In genomic region chr13:112246731-112247470, GRCh38 we compare ENCODE assay signal across 24 cellular contexts.
"Had no signal": no experiment of that assay in that cellular context is flagged by ENCODE, and none has a peak within 500 bp of the region (broad histone marks: within the 10 kb centered on the region; RNA-seq: fewer than 3 reads in every experiment).

No MANE protein-coding gene starts in this region.

- H3K79me2 ChIP-seq: hepatocyte had no signal

- ATAC-seq: activated naive CD8-positive, alpha-beta T cell treated with anti-CD3 and anti-CD28 coated beads, Interleukin-2, amount 50 U/mL, for 24 hours; activated T-cell treated with anti-CD3 and anti-CD28 coated beads, Interleukin-2, amount 50 U/mL, for 4 hours; activated T-helper 17 cell treated with anti-CD3 and anti-CD28 coated beads, Interleukin-2, amount 50 U/mL, for 72 hours; left colon; naive thymus-derived CD8-positive, alpha-beta T cell; sciatic nerve; stimulated activated memory B cell treated with anti-CD40 and anti-IgM and Interleukin-4, amounts not matched to agents 10 μg/mL and 1 μg/mL and 100 μg/mL, for 72 hours; stimulated activated naive CD8-positive, alpha-beta T cell treated with anti-CD3 and anti-CD28 coated beads, Interleukin-15, amount 100 ng/mL, for 72 hours; T-cell had no signal

- H3K9me3 ChIP-seq: thyroid gland, uterus had no signal

- H3K4me1 ChIP-seq: thyroid gland, uterus had no signal

- H3K27me3 ChIP-seq: hepatocyte, thyroid gland, uterus had no signal

- DNase-seq: activated CD4-positive, alpha-beta T cell treated with anti-CD3 and anti-CD28 coated beads for 4 hours; activated CD4-positive, alpha-beta T cell treated with anti-CD3 and anti-CD28 coated beads, Interleukin-2, amount 50 U/mL, for 4 hours; activated CD4-positive, CD25-positive, alpha-beta regulatory T cell; activated naive CD8-positive, alpha-beta T cell treated with anti-CD3 and anti-CD28 coated beads, Interleukin-2, amount 50 U/mL, for 24 hours; activated T-cell treated with anti-CD3 and anti-CD28 coated beads, Interleukin-2, amount 50 U/mL, for 4 hours; amygdala; central memory CD4-positive, alpha-beta T cell; effector CD4-positive, alpha-beta T cell; left colon; naive thymus-derived CD8-positive, alpha-beta T cell; small intestine; stimulated activated CD4-positive, alpha-beta T cell treated with anti-CD3 and anti-CD28 coated beads, Interleukin-1b, Interleukin-23, amount 100 ng/mL, for 48 hours; stimulated activated CD4-positive, alpha-beta T cell treated with anti-CD3 and anti-CD28 coated beads, Interleukin-4, amount 100 ng/mL, for 4 hours; stimulated activated CD8-positive, alpha-beta memory T cell treated with anti-CD3 and anti-CD28 coated beads, Interleukin-4, amount 100 ng/mL, for 48 hours; stimulated activated naive CD8-positive, alpha-beta T cell treated with anti-CD3 and anti-CD28 coated beads, Interleukin-15, amount 100 ng/mL, for 72 hours; substantia nigra; T-cell; thyroid gland; uterus had no signal

- H3K27ac ChIP-seq: epithelial cell of prostate, hepatocyte, thyroid gland, uterus had no signal

- H3K36me3 ChIP-seq: thyroid gland, uterus had no signal

- H2AFZ ChIP-seq: hepatocyte had no signal

- H3K4me3 ChIP-seq: hepatocyte, thyroid gland, uterus had no signal

- H3K4me2 ChIP-seq: hepatocyte had no signal
